In the genomic region with DNA sequence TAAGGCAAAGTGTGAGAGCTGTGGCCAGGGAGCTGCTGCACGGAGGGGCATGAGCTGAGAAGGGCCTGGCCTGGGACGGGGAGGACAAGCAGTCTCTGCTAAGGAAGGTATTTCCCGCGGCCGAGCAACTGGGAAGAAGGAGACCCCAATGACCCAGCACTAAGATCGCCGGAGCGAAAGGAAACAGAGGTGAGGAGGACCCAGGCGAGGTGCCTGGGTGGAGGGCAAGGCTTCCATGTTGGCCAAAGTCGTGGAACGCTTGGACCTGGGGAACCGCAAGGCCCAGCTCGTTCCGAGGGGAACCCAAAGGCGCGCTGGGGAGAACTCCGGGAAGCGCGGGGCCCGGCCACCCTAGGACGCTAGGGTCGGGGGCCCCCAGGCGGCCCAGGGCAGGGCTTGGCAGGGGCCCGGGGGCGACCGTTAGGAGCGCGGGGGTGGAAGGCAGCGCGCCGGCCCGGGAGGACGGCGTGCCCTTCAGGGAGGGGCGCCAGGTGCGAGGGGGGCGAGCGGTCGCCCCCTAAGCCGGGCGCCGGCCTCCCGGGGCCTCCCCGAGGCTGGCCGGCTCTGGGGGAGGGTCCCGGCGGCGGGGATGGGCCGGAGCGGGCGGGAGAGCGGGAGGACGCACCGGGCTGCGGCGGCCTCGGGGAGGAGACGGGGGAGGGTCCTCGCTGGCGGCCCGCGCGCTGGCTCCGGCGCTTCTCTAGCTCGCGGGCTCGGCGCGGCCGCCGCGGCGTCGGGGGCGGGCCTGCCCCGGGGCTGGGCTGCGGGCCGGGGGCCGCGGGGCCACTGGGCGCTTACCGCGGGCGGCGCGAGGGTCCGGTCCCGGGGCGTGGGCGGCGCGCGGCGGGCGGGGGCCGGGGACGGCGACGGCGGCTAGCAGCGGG, we compare ENCODE assay signal across 8 cellular contexts. TPM values are rescaled to one million over a fixed set of nuclear protein-coding genes. Genes with fewer than 3 reads are reported as not detected.
A peak's percentile ranks its signal among the peaks of the same experiment; 100 is the strongest.
DNase-seq lines count a peak whose midpoint lies in the region; ATAC-seq and TF ChIP-seq lines count a peak whose summit lies in the region.

No MANE protein-coding gene starts in this region.

- H3K79me2 ChIP-seq in H9 (ENCODE audit: insufficient read depth, low read length) (peaks cover 30% of the 10 kb centered on the region; the same call in 1 of the 2 replicates), parathyroid adenoma (peaks cover 31% of the 10 kb centered on the region)

- H3K27ac ChIP-seq in H9 (ENCODE audit: insufficient read length, low read depth, low read length) (no peak overlapping the region), parathyroid adenoma (peak overlapping the region; percentile 25)

- no peak overlapping the region for H2BK20ac ChIP-seq in H9 (ENCODE audit: low read depth, low read length, poor library complexity, severe bottlenecking)

- no peak overlapping the region for H4K5ac ChIP-seq in H9 (ENCODE audit: insufficient read length, low read depth, low read length)

- H2BK12ac ChIP-seq in H9 (ENCODE audit: insufficient read length, low read depth, low read length), result no peak overlapping the region

- peaks cover 32 to 42% of the 10 kb centered on the region in 2 experiments for H3K4me1 Mint-ChIP-seq in H9
- H3K4me1 Mint-ChIP-seq in T-helper 17 cell, result peaks cover 30% of the 10 kb centered on the region

- no peak overlapping the region for H2AK5ac ChIP-seq in H9 (ENCODE audit: insufficient read length, low read length)

- no peaks in the 10 kb centered on the region for H3K36me3 ChIP-seq in parathyroid adenoma (ENCODE audit: control insufficient read depth, insufficient read depth, low read length)

- no CpG with 5 or more reads among the region's 102 CpGs for WGBS in H9 (ENCODE audit: extremely low coverage, insufficient read length, low lambda C conversion rate)

- H3K23me2 ChIP-seq in H9 (ENCODE audit: insufficient read length, low read depth, low read length, poor library complexity, severe bottlenecking), result peaks cover 12% of the 10 kb centered on the region

- no peak overlapping the region for H4K8ac ChIP-seq in H9 (replicated peaks; ENCODE audit: insufficient read length, low read depth, low read length)

- H3K36me3 Mint-ChIP-seq in H9 (ENCODE audit: insufficient read depth in 1 of 3, low read depth in 3 of 3) (peaks cover 14 to 23% (median 22%) of the 10 kb centered on the region in 3 experiments), T-helper 17 cell (ENCODE audit: low read depth) (no peaks in the 10 kb centered on the region)

- 0 out of 2 replicates have a peak, but pooled peaks cover 5% of the 10 kb centered on the region for H3K4me1 ChIP-seq in H9 (ENCODE audit: insufficient read depth, low read length)
- peaks cover 21% of the 10 kb centered on the region for H3K4me1 ChIP-seq in parathyroid adenoma

- peak; percentile 43 for ATAC-seq in T-helper 17 cell

- peak overlapping the region; percentile 59 for H3K14ac ChIP-seq in H9 (ENCODE audit: insufficient read depth, low read length)

- H3K4me2 ChIP-seq in H9 (ENCODE audit: insufficient read depth, insufficient read length, low read length) (peak overlapping the region; percentile 80), parathyroid adenoma (ENCODE audit: low read length) (peak overlapping the region; percentile 79)

- no peak overlapping the region for H2BK5ac ChIP-seq in H9 (ENCODE audit: insufficient read length, low read length)

- peaks cover 2% of the 10 kb centered on the region; the same call in 1 of the 2 replicates for H3K27me3 Mint-ChIP-seq in H9 (ENCODE audit: low read depth)
- H3K27me3 Mint-ChIP-seq in T-helper 17 cell, result no peaks in the 10 kb centered on the region

- no peaks in the 10 kb centered on the region for H3K9me3 ChIP-seq in H9 (ENCODE audit: control insufficient read depth, low read depth, low read length)
- H3K9me3 ChIP-seq in T-helper 17 cell (ENCODE audit: control insufficient read depth, low read length, poor library complexity, severe bottlenecking), result no peaks in the 10 kb centered on the region
- no peaks in the 10 kb centered on the region for H3K9me3 ChIP-seq in parathyroid adenoma (ENCODE audit: control insufficient read depth, low read length)

- peak overlapping the region; percentile 82 for H3K9ac ChIP-seq in H9 (ENCODE audit: extremely low read depth, insufficient read length, low read length)
- peak overlapping the region; percentile 64 for H3K9ac ChIP-seq in parathyroid adenoma

- DNase-seq in GM12864 (ENCODE audit: low read depth) (no peak), H9 (peak; percentile 30), T-helper 17 cell (no peak), fibroblast of the aortic adventitia (ENCODE audit: low read depth) (no peak), HT-29 (ENCODE audit: low spot score) (no peak), foreskin melanocyte (no peak), NCI-H524 (lab: John Stamatoyannopoulos, UW) (no peak)

- H3K27ac Mint-ChIP-seq in H9 (peak overlapping the region; percentile 92 to 98 (median 96)), T-helper 17 cell (peak overlapping the region; percentile 95)

- H3T11ph ChIP-seq in H9 (ENCODE audit: low read length), result no peak overlapping the region

- TF ChIP-seq CTCF in GM12864 (IDR thresholded peaks at IDR 0.05; ENCODE audit: low read depth, low read length, missing control alignments) (no peak), H9 (conservative IDR thresholded peaks at IDR 0.05) (no peak), fibroblast of the aortic adventitia (IDR thresholded peaks at IDR 0.05; ENCODE audit: insufficient read depth, low read length) (no peak), parathyroid adenoma (IDR thresholded peaks at IDR 0.05) (no peak)

- H3K4ac ChIP-seq in H9 (ENCODE audit: low read depth, low read length), result no peak overlapping the region

- H3K18ac ChIP-seq in H9 (ENCODE audit: insufficient read length, low read depth, low read length), result no peak overlapping the region

- H3K23ac ChIP-seq in H9 (ENCODE audit: insufficient read length, low read depth, low read length), result no peak overlapping the region

- no peaks in the 10 kb centered on the region for H3K27me3 ChIP-seq in H9 (ENCODE audit: insufficient read depth, low read length)
- no peaks in the 10 kb centered on the region for H3K27me3 ChIP-seq in parathyroid adenoma (ENCODE audit: control insufficient read depth, insufficient read depth, low read length)

- no peak overlapping the region for H3K56ac ChIP-seq in H9 (ENCODE audit: insufficient read length, low read depth, low read length)

- H2BK120ac ChIP-seq in H9 (ENCODE audit: low read depth, low read length, poor library complexity, severe bottlenecking), result no peak overlapping the region

- H2BK15ac ChIP-seq in H9 (ENCODE audit: low read depth, low read length), result no peak overlapping the region

- peaks cover 5% of the 10 kb centered on the region for H3K79me1 ChIP-seq in H9 (ENCODE audit: insufficient read depth, low read depth, low read length, poor library complexity, severe bottlenecking)

- no peak overlapping the region for H2AFZ ChIP-seq in H9 (ENCODE audit: low read length)
- peak overlapping the region; percentile 31 for H2AFZ ChIP-seq in parathyroid adenoma

- no peak overlapping the region for H4K91ac ChIP-seq in H9 (ENCODE audit: insufficient read length, low read depth, low read length)

- H3K4me3 ChIP-seq in GM12864 (ENCODE audit: low read depth, low read length) (peak overlapping the region; percentile 95), fibroblast of the aortic adventitia (ENCODE audit: low read depth, low read length) (peak overlapping the region; percentile 83), parathyroid adenoma (ENCODE audit: low read depth, low read length) (peak overlapping the region; percentile 65)

- no peaks in the 10 kb centered on the region for H4K20me1 ChIP-seq in H9 (ENCODE audit: control insufficient read depth, insufficient read depth, insufficient read length)

- H3K4me3 Mint-ChIP-seq in H9, result peak overlapping the region; percentile 97
- peak overlapping the region; percentile 97 for H3K4me3 Mint-ChIP-seq in T-helper 17 cell

- no peaks in the 10 kb centered on the region for H3K9me3 Mint-ChIP-seq in H9

RNA-seq across cellular contexts. Expression of a gene that starts 0.5 kb away (rescaled TPM):
- total RNA-seq in H9 (2021) (101 and 104 TPM in 2 replicates), T-helper 17 cell (10 to 100 TPM; 70.3 to 71.5 TPM), fibroblast of the aortic adventitia (ENCODE audit: low replicate concordance) (20.7 and 39.1 TPM in 2 replicates)
- 44.6 and 46.9 TPM in 2 replicates for total RNA-seq in HT-29 (2014; rRNA removed; shearing (Covaris generic))

RNA-seq across cellular contexts. Expression of a gene that starts 12.4 kb away (rescaled TPM):
- total RNA-seq in H9 (2021) (96.7 and 96.9 TPM in 2 replicates), T-helper 17 cell (10 to 100 TPM; 10.1 to 12.4 TPM), fibroblast of the aortic adventitia (ENCODE audit: low replicate concordance) (17.8 and 32.4 TPM in 2 replicates)
- 222 and 231 TPM in 2 replicates for total RNA-seq in HT-29 (2014; rRNA removed; shearing (Covaris generic))

RNA-seq across cellular contexts. Expression of a gene that starts 20.0 kb away (rescaled TPM):
- 171 and 174 TPM in 2 replicates for total RNA-seq in H9 (2021)
- 100 to 1,000 TPM; 140 to 161 TPM for total RNA-seq in T-helper 17 cell
- 38.5 and 89.1 TPM in 2 replicates for total RNA-seq in fibroblast of the aortic adventitia (ENCODE audit: low replicate concordance)
- 272 and 317 TPM in 2 replicates for total RNA-seq in HT-29 (2014; rRNA removed; shearing (Covaris generic))

RNA-seq across cellular contexts. Expression of a gene that starts 26.7 kb away (rescaled TPM):
- total RNA-seq in H9 (2021) (0.33 and 0.44 TPM in 2 replicates), T-helper 17 cell (not detected), fibroblast of the aortic adventitia (ENCODE audit: low replicate concordance) (not detected in 2 replicates)
- not detected in 2 replicates for total RNA-seq in HT-29 (2014; rRNA removed; shearing (Covaris generic))

RNA-seq across cellular contexts. Expression of a gene that starts 37.3 kb away (rescaled TPM):
- 0.33 and 0.50 TPM in 2 replicates for total RNA-seq in H9 (2021)
- total RNA-seq in T-helper 17 cell, result not detected
- total RNA-seq in fibroblast of the aortic adventitia (ENCODE audit: low replicate concordance), result not detected in 2 replicates
- 0.13 TPM in 1 of 2 replicates, not detected in the other for total RNA-seq in HT-29 (2014; rRNA removed; shearing (Covaris generic))
